23 cellular contexts compared by ENCODE assay signal in genomic region chr6:13368079-13368478, GRCh38. TPM values are rescaled to one million over a fixed set of nuclear protein-coding genes. Genes with fewer than 3 reads are reported as not detected.
DNase-seq lines count a peak whose midpoint lies in the region; ATAC-seq and TF ChIP-seq lines count a peak whose summit lies in the region.
"Had no signal": no experiment of that assay in that cellular context is flagged by ENCODE, and none has a peak within 500 bp of the region (broad histone marks: within the 10 kb centered on the region; RNA-seq: fewer than 3 reads in every experiment).

No MANE protein-coding gene starts in this region.

- ATAC-seq in heart left ventricle (peak; percentile 7 to 71 (median 33)), GM21515 (IDR thresholded peaks at IDR 0.05; ENCODE audit: unreplicated experiment) (no peak)
- ATAC-seq: naive thymus-derived CD4-positive, alpha-beta T cell; stimulated activated naive CD8-positive, alpha-beta T cell treated with anti-CD3 and anti-CD28 coated beads, Interleukin-15, amount 100 ng/mL, for 72 hours; T-helper 17 cell had no signal

- H3K9me3 ChIP-seq in heart left ventricle, result no peaks in the 10 kb centered on the region
- H3K9me3 ChIP-seq: SJCRH30 had no signal

- no peak overlapping the region for H3K4me3 Mint-ChIP-seq in progenitor cell of endocrine pancreas (ENCODE audit: low read depth)
- H3K4me3 Mint-ChIP-seq: naive thymus-derived CD4-positive, alpha-beta T cell; stimulated activated naive CD8-positive, alpha-beta T cell treated with anti-CD3 and anti-CD28 coated beads, Interleukin-15, amount 100 ng/mL, for 72 hours; T-helper 17 cell had no signal

- intact Hi-C loops in heart left ventricle (cut with DNase I), result no loop called here

- no peaks in the 10 kb centered on the region for H3K9me3 Mint-ChIP-seq in progenitor cell of endocrine pancreas (ENCODE audit: low read depth)
- H3K9me3 Mint-ChIP-seq: IgD-negative memory B cell; naive thymus-derived CD4-positive, alpha-beta T cell; stimulated activated naive CD8-positive, alpha-beta T cell treated with anti-CD3 and anti-CD28 coated beads, Interleukin-15, amount 100 ng/mL, for 72 hours had no signal

- H3K4me1 Mint-ChIP-seq in progenitor cell of endocrine pancreas (ENCODE audit: low read depth), result peaks cover 14% of the 10 kb centered on the region

- peaks cover 0 to 68% (median 36%) of the 10 kb centered on the region in 12 donors for H3K4me1 ChIP-seq in heart left ventricle
- H3K4me1 ChIP-seq: SJCRH30 had no signal

- peaks cover 0 to 15% (median 8%) of the 10 kb centered on the region in 9 donors for H3K36me3 ChIP-seq in heart left ventricle
- H3K36me3 ChIP-seq: SJCRH30 had no signal

- no peak overlapping the region for H3K4me3 ChIP-seq in heart left ventricle
- H3K4me3 ChIP-seq: BLaER1 treated with 17β-estradiol and CSF1 and Interleukin-3, amounts not matched to agents 10 nM and 100 nM; GM12878; SJCRH30 had no signal

- H3K27me3 Mint-ChIP-seq in progenitor cell of endocrine pancreas, result peaks cover 19% of the 10 kb centered on the region
- H3K27me3 Mint-ChIP-seq: IgD-negative memory B cell; naive thymus-derived CD4-positive, alpha-beta T cell had no signal

- no peaks in the 10 kb centered on the region for H3K27me3 ChIP-seq in heart left ventricle
- H3K27me3 ChIP-seq: BLaER1 treated with 17β-estradiol and CSF1 and Interleukin-3, amounts not matched to agents 10 nM and 100 nM; SJCRH30 had no signal

- DNase-seq in NCI-H2171 treated with DMSO at 0.1 percent for 48 hours (lab: John Stamatoyannopoulos, UW) (peak; percentile 64), NCI-H2171 (lab: John Stamatoyannopoulos, UW) (no peak), heart left ventricle (no peak), progenitor cell of endocrine pancreas (ENCODE audit: low spot score, unreplicated experiment) (no peak), RKO (ENCODE audit: low spot score) (no peak)
- no peak for DNase-seq in stimulated activated naive CD4-positive, alpha-beta T cell treated with Interleukin-2 at 50 U/mL for 16 hours (lab: John Stamatoyannopoulos, UW)
- DNase-seq: activated CD4-positive, alpha-beta T cell treated with anti-CD3 and anti-CD28 coated beads, Interleukin-2, amount 50 U/mL, for 1 hour; activated CD8-positive, alpha-beta memory T cell treated with anti-CD3 and anti-CD28 coated beads, Interleukin-2, amount 50 U/mL, for 48 hours; activated effector memory CD4-positive, alpha-beta T cell treated with Interleukin-2 at 50 U/mL for 16 hours; effector memory CD4-positive, alpha-beta T cell; GF-D8; naive thymus-derived CD4-positive, alpha-beta T cell; NCI-H2029 treated with DMSO at 0.1 percent for 48 hours; NCI-H774; SJCRH30; stimulated activated naive CD8-positive, alpha-beta T cell treated with anti-CD3 and anti-CD28 coated beads, Interleukin-15, amount 100 ng/mL, for 72 hours; T-helper 17 cell had no signal

- H3K27ac Mint-ChIP-seq in progenitor cell of endocrine pancreas, result peak overlapping the region; percentile 33
- H3K27ac Mint-ChIP-seq: naive thymus-derived CD4-positive, alpha-beta T cell; stimulated activated naive CD8-positive, alpha-beta T cell treated with anti-CD3 and anti-CD28 coated beads, Interleukin-15, amount 100 ng/mL, for 72 hours; T-helper 17 cell had no signal

- no peaks in the 10 kb centered on the region for H3K36me3 Mint-ChIP-seq in progenitor cell of endocrine pancreas (ENCODE audit: insufficient read depth)

- TF ChIP-seq CTCF in heart left ventricle (IDR thresholded peaks at IDR 0.05) (no peak), progenitor cell of endocrine pancreas (IDR thresholded peaks at IDR 0.05; ENCODE audit: unreplicated experiment) (no peak)

- WGBS in heart left ventricle, 4 donors, result 38 to 47% (median 43%) methylated on average over 5 of the region's 5 CpGs

- TF ChIP-seq POLR2A in heart left ventricle (IDR thresholded peaks at IDR 0.05), result no peak

- peak overlapping the region; percentile 11 for H3K27ac ChIP-seq in angular gyrus (ENCODE audit: low read depth, low read length)
- peak overlapping the region in 6 of 12 donors; percentile 7 to 52 (median 32) for H3K27ac ChIP-seq in heart left ventricle
- H3K27ac ChIP-seq: BLaER1 treated with 17β-estradiol and CSF1 and Interleukin-3, amounts not matched to agents 10 nM and 100 nM; parathyroid adenoma; SJCRH30 had no signal

RNA-seq across cellular contexts. Expression of gene TBC1D7, which starts 39.7 kb away (rescaled TPM):
- total RNA-seq in heart left ventricle (10 to 100 TPM; 17.0 to 31.9 (median 22.9) TPM), progenitor cell of endocrine pancreas (34.3 and 34.7 TPM in 2 replicates)
- 10 to 100 TPM; 20.5 to 27.1 TPM for polyA plus RNA-seq in heart left ventricle
